16 cellular contexts compared by ENCODE assay signal in the genomic region with DNA sequence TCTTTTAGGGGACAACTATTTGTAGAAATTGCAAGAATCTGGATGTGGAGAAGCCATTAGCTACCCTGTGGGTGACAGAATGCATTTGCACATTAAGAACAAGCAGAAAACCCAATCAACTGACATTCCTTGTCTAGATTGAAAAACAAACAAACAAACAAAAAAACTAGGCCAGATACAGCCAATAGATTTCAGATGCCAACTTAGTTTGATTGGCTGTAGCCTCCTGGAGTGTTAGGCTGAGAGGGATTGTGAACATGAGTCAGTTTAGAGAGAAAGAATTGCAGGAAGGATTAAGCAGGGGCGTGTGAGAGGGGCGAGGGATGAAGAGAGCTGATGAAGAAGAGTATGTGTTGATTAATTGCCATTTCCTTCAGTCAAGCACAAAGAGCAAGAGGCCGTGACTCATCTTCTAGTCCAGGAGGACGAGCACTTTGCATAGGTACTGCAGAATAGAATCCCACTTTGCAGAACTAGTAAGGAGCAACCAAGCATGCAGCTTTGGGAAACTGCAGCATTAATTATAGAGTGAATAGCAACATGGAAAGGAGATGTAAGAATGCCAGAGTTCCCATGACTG.
"Had no signal": no experiment of that assay in that cellular context is flagged by ENCODE, and none has a peak within 500 bp of the region (broad histone marks: within the 10 kb centered on the region; RNA-seq: fewer than 3 reads in every experiment).

No MANE protein-coding gene starts in this region.

- H3K36me3 ChIP-seq: cardiac muscle cell, esophagus squamous epithelium, ovary, tibial artery had no signal

- H3K4me1 Mint-ChIP-seq: mesothelial cell of epicardium, neural crest cell had no signal

- H3K4me3 Mint-ChIP-seq: activated naive CD4-positive, alpha-beta T cell treated with anti-CD3 and anti-CD28 coated beads for 36 hours; mesothelial cell of epicardium; neural crest cell had no signal

- H3K4me3 ChIP-seq: cardiac muscle cell, esophagus squamous epithelium, ovary, tibial artery had no signal

- H3K27ac ChIP-seq: cardiac muscle cell, esophagus squamous epithelium, ovary, tibial artery had no signal

- DNase-seq: activated CD4-positive, alpha-beta T cell treated with anti-CD3 and anti-CD28 coated beads for 1 hour; activated CD4-positive, alpha-beta T cell treated with anti-CD3 and anti-CD28 coated beads, Interleukin-2, amount 50 U/mL, for 4 hours; activated naive CD4-positive, alpha-beta T cell treated with anti-CD3 and anti-CD28 coated beads for 36 hours; esophagus squamous epithelium; hippocampal formation; ovary; retina; stimulated activated CD4-positive, alpha-beta T cell treated with anti-CD3 and anti-CD28 coated beads, Interleukin-12 subunit alpha, Interleukin-12 subunit beta, amount 100 ng/mL, for 4 hours; stimulated activated CD4-positive, alpha-beta T cell treated with anti-CD3 and anti-CD28 coated beads, Interleukin-2, amount 100 ng/mL, for 24 hours; T-helper 1 cell; T1000; tibial artery had no signal

- H3K36me3 Mint-ChIP-seq: mesothelial cell of epicardium had no signal

- H3K27me3 ChIP-seq: cardiac muscle cell, esophagus squamous epithelium, ovary, tibial artery had no signal

- H3K9me3 ChIP-seq: esophagus squamous epithelium, ovary, tibial artery had no signal

- H3K9me3 Mint-ChIP-seq: activated naive CD4-positive, alpha-beta T cell treated with anti-CD3 and anti-CD28 coated beads for 36 hours; activated T-helper 2 cell treated with anti-CD3 and anti-CD28 coated beads, Interferon-gamma antibody, Interleukin-2, Interleukin-4, amounts not matched to agents 10 μg/mL and 5 μg/mL and 100 μg/mL, durations not matched to agents 14 hours and 24 hours and 36 hours; mesothelial cell of epicardium; neural crest cell had no signal

- H3K27ac Mint-ChIP-seq: activated naive CD4-positive, alpha-beta T cell treated with anti-CD3 and anti-CD28 coated beads for 36 hours; activated T-helper 2 cell treated with anti-CD3 and anti-CD28 coated beads, Interferon-gamma antibody, Interleukin-2, Interleukin-4, amounts not matched to agents 10 μg/mL and 5 μg/mL and 100 μg/mL, durations not matched to agents 14 hours and 24 hours and 36 hours; mesothelial cell of epicardium had no signal

- H3K4me1 ChIP-seq: tibial artery had no signal
